8 cellular contexts compared by ENCODE assay signal in the genomic region with DNA sequence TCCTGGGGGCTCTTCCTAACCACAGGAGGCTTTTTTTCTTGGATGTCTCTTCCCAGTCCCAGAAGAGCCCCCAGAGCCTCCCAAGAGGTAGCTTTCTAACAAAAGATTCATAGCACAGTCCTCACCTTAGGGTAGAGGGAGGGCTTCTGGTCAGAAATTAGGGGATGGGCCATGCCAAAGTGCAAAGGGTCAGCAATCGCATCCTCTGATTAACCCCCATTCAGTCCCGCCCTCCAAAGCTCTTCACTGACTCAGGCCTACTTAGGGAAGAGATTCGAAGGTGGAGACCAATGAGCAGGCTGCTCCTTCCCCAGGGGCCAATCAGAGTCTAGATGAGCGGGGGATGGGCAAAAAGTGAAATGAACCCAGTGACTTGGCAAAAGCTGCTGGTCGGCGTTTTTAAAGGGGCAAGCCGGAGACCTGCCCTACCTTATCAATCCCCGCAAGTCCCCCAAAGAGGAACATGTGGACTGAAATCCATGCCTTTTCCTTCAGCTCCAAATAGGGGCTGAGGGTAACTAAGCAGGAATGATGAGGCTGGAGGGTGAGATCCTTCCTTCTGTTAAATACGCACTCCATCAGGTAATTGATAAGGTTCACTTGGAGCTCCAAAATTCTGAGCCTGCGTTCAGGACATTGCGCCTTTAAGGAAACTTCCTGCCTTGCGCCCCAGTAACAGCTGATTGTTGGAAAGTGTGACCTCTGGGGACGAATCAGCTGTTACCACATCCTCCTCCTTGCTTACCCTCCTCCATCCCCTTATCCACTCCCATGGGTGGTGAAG. TPM values are rescaled to one million over a fixed set of nuclear protein-coding genes. Genes with fewer than 3 reads are reported as not detected.
A peak's percentile ranks its signal among the peaks of the same experiment; 100 is the strongest.
DNase-seq lines count a peak whose midpoint lies in the region; ATAC-seq, FAIRE-seq and TF ChIP-seq lines count a peak whose summit lies in the region.

No MANE protein-coding gene starts in this region.

- H3K4me3 ChIP-seq in BLaER1, result peak overlapping the region; percentile 71
- H3K4me3 ChIP-seq in dorsolateral prefrontal cortex, result peak overlapping the region; percentile 60 to 100 (median 92)
- H3K4me3 ChIP-seq in HepG2 (replicated peaks in 1 of 3; ENCODE audit: insufficient read depth in 1 of 3, low read depth in 2 of 3, low read length in 3 of 3), result peak overlapping the region; percentile 72 to 85 (median 78)

- POLR2A ChIA-PET in HepG2 (lab: Yijun Ruan, JAX), result interaction anchor here (0.6 to 17.5 kb wide), 41 partner anchors 9 to 684 kb away, joined by 3 to 480 read pairs (median 5); a partner anchor contains a TSS

- H2AFZ ChIP-seq in HepG2 (ENCODE audit: low read length), result no peak overlapping the region

- H3K36me3 ChIP-seq in BLaER1 (no peaks in the 10 kb centered on the region), HepG2 (replicated peaks in 1 of 2; ENCODE audit: control insufficient read depth in 1 of 2, insufficient read depth in 2 of 2, low read length in 2 of 2) (peaks cover 6 to 16% of the 10 kb centered on the region in 2 experiments)

- H3K27me3 ChIP-seq in BLaER1, result peaks cover 36% of the 10 kb centered on the region
- H3K27me3 ChIP-seq in dorsolateral prefrontal cortex, result no peaks in the 10 kb centered on the region
- H3K27me3 ChIP-seq in HepG2 (ENCODE audit: control insufficient read depth in 1 of 2, insufficient read depth in 2 of 2, low read length in 2 of 2), result no peaks in the 10 kb centered on the region; a peak in 1 of 5 replicates

- intact Hi-C loops in dorsolateral prefrontal cortex (cut with DNase I) (loop anchor here (2.0 to 10.0 kb wide), 6 partner anchors 35 to 315 kb away; a partner anchor contains a TSS), HepG2 (cut with micrococcal nuclease; ENCODE audit: unreplicated experiment) (loop anchor here (2.0 to 10.0 kb wide), 4 partner anchors 26 to 148 kb away; a partner anchor contains a TSS)

- peaks cover 30% of the 10 kb centered on the region for H4K20me1 ChIP-seq in BLaER1
- peaks cover 7% of the 10 kb centered on the region for H4K20me1 ChIP-seq in HepG2 (ENCODE audit: insufficient read depth, low read length)

- TF ChIP-seq POLR2A in HepG2 (IDR thresholded peaks at IDR 0.05; ENCODE audit: insufficient read depth in 1 of 2, low read depth in 2 of 2, low read length in 2 of 2), result peak; percentile 61 to 89

- TF ChIP-seq CTCF in dorsolateral prefrontal cortex (IDR thresholded peaks at IDR 0.05 in 54 of 56, conservative IDR thresholded peaks at IDR 0.05 in 2 of 56; ENCODE audit: low read depth in 1 of 56, partially characterized antibody in 56 of 56), result peak in 5 of 56 donors; percentile 4 to 23 (median 10)
- 0 out of 2 replicates have a peak, but pooled peaks have one; percentile 2 for TF ChIP-seq CTCF in HepG2 (CRISPR knock-in tag; IDR thresholded peaks at IDR 0.05)

- WGBS in HepG2 (ENCODE audit: low lambda C conversion rate), result 1% methylated on average over 13 of the region's 13 CpGs

- TF ChIP-seq RAD21 in HepG2 (CRISPR knock-in tag; IDR thresholded peaks at IDR 0.05), result no peak

- CTCF ChIA-PET in HepG2 (lab: Yijun Ruan, JAX; ENCODE audit: low intra/inter-chr PET ratio, low total read pairs), result no interaction called here

- FAIRE-seq in HepG2 (lab: Jason Lieb, UNC), result peak; percentile 99

- peaks cover 55% of the 10 kb centered on the region for H3K4me1 ChIP-seq in BLaER1
- H3K4me1 ChIP-seq in HepG2 (ENCODE audit: insufficient read depth, low read length), result peaks cover 54% of the 10 kb centered on the region

- BruUV-seq in HepG2 (replicated peaks; lab: Mats Ljungman, UMichigan), result no TSS peak

- DNase-seq in NCI-H748 (lab: John Stamatoyannopoulos, UW; ENCODE audit: unreplicated experiment), result peak; percentile 99
- DNase-seq in activated CD4-positive, alpha-beta T cell treated with anti-CD3 and anti-CD28 coated beads, Interleukin-2, amount 50 U/mL, for 4 hours, result peak; percentile 72 to 77
- peak; percentile 67 to 94 (median 92) for DNase-seq in dorsolateral prefrontal cortex
- DNase-seq in HepG2 (ENCODE audit: low spot score), result peak; percentile 99
- DNase-seq in stimulated activated CD4-positive, alpha-beta T cell treated with anti-CD3 and anti-CD28 coated beads, Interleukin-2, amount 100 ng/mL, for 48 hours, result peak; percentile 75 to 83

- TF ChIP-seq EP300 in HepG2 (IDR thresholded peaks at IDR 0.05; ENCODE audit: low read depth in 2 of 2, low read length in 2 of 2) (no peak; a peak in 1 of 4 replicates), HepG2 (CRISPR knock-in tag; IDR thresholded peaks at IDR 0.05; ENCODE audit: borderline replicate concordance) (no peak; the same call in 1 of the 2 replicates)

- peak overlapping the region; percentile 95 for H3K4me2 ChIP-seq in BLaER1
- H3K4me2 ChIP-seq in HepG2 (ENCODE audit: low read depth, low read length), result peak overlapping the region; percentile 94

- H3K27ac ChIP-seq in BLaER1 (peak overlapping the region; percentile 93), dorsolateral prefrontal cortex (peak overlapping the region; percentile 81 to 100 (median 100)), HepG2 (ENCODE audit: extremely low read length, insufficient read depth, low read length) (peak overlapping the region; percentile 100)

- ATAC-seq in GM19328 (IDR thresholded peaks at IDR 0.05; ENCODE audit: unreplicated experiment) (peak; percentile 28), HG03520 (IDR thresholded peaks at IDR 0.05; ENCODE audit: unreplicated experiment) (peak; percentile 35), HepG2 (peak; percentile 69)

- H3K9ac ChIP-seq in BLaER1, result peak overlapping the region; percentile 87
- H3K9ac ChIP-seq in HepG2 (ENCODE audit: insufficient read depth, low read depth, low read length), result peak overlapping the region; percentile 99

- H3K9me3 ChIP-seq in BLaER1, result no peaks in the 10 kb centered on the region
- no peaks in the 10 kb centered on the region for H3K9me3 ChIP-seq in HepG2 (ENCODE audit: low read length)

- peaks cover 12% of the 10 kb centered on the region for H3K79me2 ChIP-seq in HepG2 (ENCODE audit: insufficient read depth, low read length)

- in situ Hi-C loops in HepG2 (cut with HindIII; ENCODE audit: extremely low pct_ligation_motif_present, low pct_unique_long_range_greater_than_20kb), result loop anchor here (5.0 to 25.0 kb wide), 2 partner anchors 50 to 320 kb away; a partner anchor contains a TSS

RNA-seq across cellular contexts. Expression of a gene that starts 6.9 kb away (rescaled TPM):
- total RNA-seq in dorsolateral prefrontal cortex (1 to 10 TPM in 88 of 120 experiments, under 1 TPM in 32; 0.41 to 3.5 (median 1.3) TPM), HepG2 (2016; rRNA removed; fragmentation: Illumina TruSeq; extraction: Trizol) (0.84 and 1.1 TPM in 2 replicates)
- 0.26 and 0.40 TPM in 2 replicates for total RNA-seq in HepG2 (2016; cell fraction: cytosol; rRNA removed; fragmentation: Illumina TruSeq; extraction: Trizol; ENCODE audit: low read depth)
- 0.92 and 1.3 TPM in 2 replicates for total RNA-seq in HepG2 (2016; cell fraction: insoluble cytoplasmic fraction; rRNA removed; fragmentation: Illumina TruSeq; extraction: Trizol)
- total RNA-seq in HepG2 (2016; cell fraction: membrane; rRNA removed; fragmentation: Illumina TruSeq; extraction: Trizol), result 0.86 and 1.1 TPM in 2 replicates
- 0.84 and 0.94 TPM in 2 replicates for total RNA-seq in HepG2 (2016; cell fraction: nucleus; rRNA removed; fragmentation: Illumina TruSeq; extraction: Trizol)
- polyA plus RNA-seq in HepG2 (2011; rRNA removed), result 0.90 and 1.2 TPM in 2 replicates
- polyA plus RNA-seq in HepG2 (2011; cell fraction: cytosol; rRNA removed), result 0.56 and 0.73 TPM in 2 replicates
- 0.92 and 1.4 TPM in 2 replicates for polyA plus RNA-seq in HepG2 (2011; cell fraction: nucleus; rRNA removed)
- polyA plus RNA-seq in HepG2 (2012), result 0.78 and 1.3 TPM in 2 replicates
- polyA plus RNA-seq in HepG2 (2016; cell fraction: cytosol; fragmentation: Illumina TruSeq; extraction: Trizol; ENCODE audit: low read depth), result 0.23 and 0.25 TPM in 2 replicates
- 0.71 and 0.74 TPM in 2 replicates for polyA plus RNA-seq in HepG2 (2016; cell fraction: insoluble cytoplasmic fraction; fragmentation: Illumina TruSeq; extraction: Trizol; ENCODE audit: low read depth)
- polyA plus RNA-seq in HepG2 (2016; cell fraction: membrane; fragmentation: Illumina TruSeq; extraction: Trizol; ENCODE audit: low read depth), result 0.47 and 0.49 TPM in 2 replicates
- polyA plus RNA-seq in HepG2 (2016; cell fraction: nucleus; fragmentation: Illumina TruSeq; extraction: Trizol; ENCODE audit: insufficient read depth, low read depth), result 1.4 and 1.5 TPM in 2 replicates
- polyA minus RNA-seq in HepG2 (2011; rRNA and poly(A)+ RNA removed; ENCODE audit: low replicate concordance), result 1.6 and 2.6 TPM in 2 replicates
- polyA minus RNA-seq in HepG2 (2011; cell fraction: cytosol; rRNA and poly(A)+ RNA removed), result 0.53 and 1.3 TPM in 2 replicates
- 1.3 and 1.6 TPM in 2 replicates for polyA minus RNA-seq in HepG2 (2011; cell fraction: nucleus; rRNA and poly(A)+ RNA removed)

RNA-seq across cellular contexts. Expression of a gene that starts 7.4 kb away (rescaled TPM):
- total RNA-seq in dorsolateral prefrontal cortex (10 to 100 TPM; 12.9 to 29.4 (median 19.8) TPM), HepG2 (2016; rRNA removed; fragmentation: Illumina TruSeq; extraction: Trizol) (12.5 and 16.7 TPM in 2 replicates)
- total RNA-seq in HepG2 (2016; cell fraction: cytosol; rRNA removed; fragmentation: Illumina TruSeq; extraction: Trizol; ENCODE audit: low read depth), result 3.6 and 3.9 TPM in 2 replicates
- 9.9 and 18.3 TPM in 2 replicates for total RNA-seq in HepG2 (2016; cell fraction: insoluble cytoplasmic fraction; rRNA removed; fragmentation: Illumina TruSeq; extraction: Trizol)
- 5.3 and 6.1 TPM in 2 replicates for total RNA-seq in HepG2 (2016; cell fraction: membrane; rRNA removed; fragmentation: Illumina TruSeq; extraction: Trizol)
- 16.0 and 19.6 TPM in 2 replicates for total RNA-seq in HepG2 (2016; cell fraction: nucleus; rRNA removed; fragmentation: Illumina TruSeq; extraction: Trizol)
- polyA plus RNA-seq in HepG2 (2011; rRNA removed), result 9.1 and 15.1 TPM in 2 replicates
- polyA plus RNA-seq in HepG2 (2011; cell fraction: cytosol; rRNA removed), result 6.4 and 10.5 TPM in 2 replicates
- polyA plus RNA-seq in HepG2 (2011; cell fraction: nucleus; rRNA removed), result 60.8 and 75.3 TPM in 2 replicates
- polyA plus RNA-seq in HepG2 (2012), result 8.5 and 12.5 TPM in 2 replicates
- 1.8 and 2.2 TPM in 2 replicates for polyA plus RNA-seq in HepG2 (2016; cell fraction: cytosol; fragmentation: Illumina TruSeq; extraction: Trizol; ENCODE audit: low read depth)
- polyA plus RNA-seq in HepG2 (2016; cell fraction: insoluble cytoplasmic fraction; fragmentation: Illumina TruSeq; extraction: Trizol; ENCODE audit: low read depth), result 10.4 and 13.7 TPM in 2 replicates
- polyA plus RNA-seq in HepG2 (2016; cell fraction: membrane; fragmentation: Illumina TruSeq; extraction: Trizol; ENCODE audit: low read depth), result 3.1 and 3.3 TPM in 2 replicates
- 42.6 and 43.3 TPM in 2 replicates for polyA plus RNA-seq in HepG2 (2016; cell fraction: nucleus; fragmentation: Illumina TruSeq; extraction: Trizol; ENCODE audit: insufficient read depth, low read depth)
- polyA minus RNA-seq in HepG2 (2011; rRNA and poly(A)+ RNA removed; ENCODE audit: low replicate concordance), result 15.7 and 46.8 TPM in 2 replicates
- polyA minus RNA-seq in HepG2 (2011; cell fraction: cytosol; rRNA and poly(A)+ RNA removed), result 13.4 and 15.0 TPM in 2 replicates
- polyA minus RNA-seq in HepG2 (2011; cell fraction: nucleus; rRNA and poly(A)+ RNA removed), result 18.0 and 22.3 TPM in 2 replicates

RNA-seq across cellular contexts. Expression of a gene that starts 25.6 kb away (rescaled TPM):
- total RNA-seq in dorsolateral prefrontal cortex (1 to 10 TPM in 115 of 120 experiments, under 1 TPM in 5; 0.48 to 7.8 (median 2.1) TPM), HepG2 (2016; rRNA removed; fragmentation: Illumina TruSeq; extraction: Trizol) (123 and 309 TPM in 2 replicates)
- 43.1 and 45.3 TPM in 2 replicates for total RNA-seq in HepG2 (2016; cell fraction: cytosol; rRNA removed; fragmentation: Illumina TruSeq; extraction: Trizol; ENCODE audit: low read depth)
- total RNA-seq in HepG2 (2016; cell fraction: insoluble cytoplasmic fraction; rRNA removed; fragmentation: Illumina TruSeq; extraction: Trizol), result 113 and 316 TPM in 2 replicates
- total RNA-seq in HepG2 (2016; cell fraction: membrane; rRNA removed; fragmentation: Illumina TruSeq; extraction: Trizol), result 90.4 and 105 TPM in 2 replicates
- 243 and 286 TPM in 2 replicates for total RNA-seq in HepG2 (2016; cell fraction: nucleus; rRNA removed; fragmentation: Illumina TruSeq; extraction: Trizol)
- 548 and 871 TPM in 2 replicates for polyA plus RNA-seq in HepG2 (2011; rRNA removed)
- polyA plus RNA-seq in HepG2 (2011; cell fraction: cytosol; rRNA removed), result 573 and 676 TPM in 2 replicates
- polyA plus RNA-seq in HepG2 (2011; cell fraction: nucleus; rRNA removed), result 1,260 and 1,369 TPM in 2 replicates
- 401 and 511 TPM in 2 replicates for polyA plus RNA-seq in HepG2 (2012)
- polyA plus RNA-seq in HepG2 (2016; cell fraction: cytosol; fragmentation: Illumina TruSeq; extraction: Trizol; ENCODE audit: low read depth), result 58.6 and 61.9 TPM in 2 replicates
- 142 and 163 TPM in 2 replicates for polyA plus RNA-seq in HepG2 (2016; cell fraction: insoluble cytoplasmic fraction; fragmentation: Illumina TruSeq; extraction: Trizol; ENCODE audit: low read depth)
- polyA plus RNA-seq in HepG2 (2016; cell fraction: membrane; fragmentation: Illumina TruSeq; extraction: Trizol; ENCODE audit: low read depth), result 96.0 and 97.4 TPM in 2 replicates
- 572 and 581 TPM in 2 replicates for polyA plus RNA-seq in HepG2 (2016; cell fraction: nucleus; fragmentation: Illumina TruSeq; extraction: Trizol; ENCODE audit: insufficient read depth, low read depth)
- 1.3 and 600 TPM in 2 replicates for polyA minus RNA-seq in HepG2 (2011; rRNA and poly(A)+ RNA removed; ENCODE audit: low replicate concordance)
- 283 and 408 TPM in 2 replicates for polyA minus RNA-seq in HepG2 (2011; cell fraction: cytosol; rRNA and poly(A)+ RNA removed)
- polyA minus RNA-seq in HepG2 (2011; cell fraction: nucleus; rRNA and poly(A)+ RNA removed), result 211 and 291 TPM in 2 replicates

RNA-seq across cellular contexts. Expression of a gene that starts 32.4 kb away (rescaled TPM):
- total RNA-seq in dorsolateral prefrontal cortex (100 to 1,000 TPM; 220 to 305 (median 265) TPM), HepG2 (2016; rRNA removed; fragmentation: Illumina TruSeq; extraction: Trizol) (112 and 318 TPM in 2 replicates)
- 27.9 and 29.6 TPM in 2 replicates for total RNA-seq in HepG2 (2016; cell fraction: cytosol; rRNA removed; fragmentation: Illumina TruSeq; extraction: Trizol; ENCODE audit: low read depth)
- total RNA-seq in HepG2 (2016; cell fraction: insoluble cytoplasmic fraction; rRNA removed; fragmentation: Illumina TruSeq; extraction: Trizol), result 104 and 284 TPM in 2 replicates
- 59.5 and 61.6 TPM in 2 replicates for total RNA-seq in HepG2 (2016; cell fraction: membrane; rRNA removed; fragmentation: Illumina TruSeq; extraction: Trizol)
- total RNA-seq in HepG2 (2016; cell fraction: nucleus; rRNA removed; fragmentation: Illumina TruSeq; extraction: Trizol), result 124 and 135 TPM in 2 replicates
- 179 and 195 TPM in 2 replicates for polyA plus RNA-seq in HepG2 (2011; rRNA removed)
- polyA plus RNA-seq in HepG2 (2011; cell fraction: cytosol; rRNA removed), result 79.1 and 90.7 TPM in 2 replicates
- 265 and 296 TPM in 2 replicates for polyA plus RNA-seq in HepG2 (2011; cell fraction: nucleus; rRNA removed)
- polyA plus RNA-seq in HepG2 (2012), result 129 and 145 TPM in 2 replicates
- 15.0 and 17.7 TPM in 2 replicates for polyA plus RNA-seq in HepG2 (2016; cell fraction: cytosol; fragmentation: Illumina TruSeq; extraction: Trizol; ENCODE audit: low read depth)
- 300 and 377 TPM in 2 replicates for polyA plus RNA-seq in HepG2 (2016; cell fraction: insoluble cytoplasmic fraction; fragmentation: Illumina TruSeq; extraction: Trizol; ENCODE audit: low read depth)
- polyA plus RNA-seq in HepG2 (2016; cell fraction: membrane; fragmentation: Illumina TruSeq; extraction: Trizol; ENCODE audit: low read depth), result 37.4 and 39.7 TPM in 2 replicates
- polyA plus RNA-seq in HepG2 (2016; cell fraction: nucleus; fragmentation: Illumina TruSeq; extraction: Trizol; ENCODE audit: insufficient read depth, low read depth), result 245 and 257 TPM in 2 replicates
- polyA minus RNA-seq in HepG2 (2011; rRNA and poly(A)+ RNA removed; ENCODE audit: low replicate concordance), result 401 and 410 TPM in 2 replicates
- 275 and 377 TPM in 2 replicates for polyA minus RNA-seq in HepG2 (2011; cell fraction: cytosol; rRNA and poly(A)+ RNA removed)
- polyA minus RNA-seq in HepG2 (2011; cell fraction: nucleus; rRNA and poly(A)+ RNA removed), result 189 and 229 TPM in 2 replicates

RNA-seq across cellular contexts. Expression of a gene that starts 44.8 kb away (rescaled TPM):
- 100 to 1,000 TPM in 32 of 120 experiments, 10 to 100 TPM in 88; 32.7 to 130 (median 83.9) TPM for total RNA-seq in dorsolateral prefrontal cortex
- total RNA-seq in HepG2 (2016; rRNA removed; fragmentation: Illumina TruSeq; extraction: Trizol), result 418 and 853 TPM in 2 replicates
- 177 and 189 TPM in 2 replicates for total RNA-seq in HepG2 (2016; cell fraction: cytosol; rRNA removed; fragmentation: Illumina TruSeq; extraction: Trizol; ENCODE audit: low read depth)
- total RNA-seq in HepG2 (2016; cell fraction: insoluble cytoplasmic fraction; rRNA removed; fragmentation: Illumina TruSeq; extraction: Trizol), result 427 and 844 TPM in 2 replicates
- 209 and 251 TPM in 2 replicates for total RNA-seq in HepG2 (2016; cell fraction: membrane; rRNA removed; fragmentation: Illumina TruSeq; extraction: Trizol)
- total RNA-seq in HepG2 (2016; cell fraction: nucleus; rRNA removed; fragmentation: Illumina TruSeq; extraction: Trizol), result 690 and 808 TPM in 2 replicates
- polyA plus RNA-seq in HepG2 (2011; rRNA removed), result 2,101 and 2,733 TPM in 2 replicates
- polyA plus RNA-seq in HepG2 (2011; cell fraction: cytosol; rRNA removed), result 2,219 and 2,408 TPM in 2 replicates
- 1,095 and 1,323 TPM in 2 replicates for polyA plus RNA-seq in HepG2 (2011; cell fraction: nucleus; rRNA removed)
- 624 and 785 TPM in 2 replicates for polyA plus RNA-seq in HepG2 (2012)
- polyA plus RNA-seq in HepG2 (2016; cell fraction: cytosol; fragmentation: Illumina TruSeq; extraction: Trizol; ENCODE audit: low read depth), result 255 and 290 TPM in 2 replicates
- 625 and 642 TPM in 2 replicates for polyA plus RNA-seq in HepG2 (2016; cell fraction: insoluble cytoplasmic fraction; fragmentation: Illumina TruSeq; extraction: Trizol; ENCODE audit: low read depth)
- 280 and 299 TPM in 2 replicates for polyA plus RNA-seq in HepG2 (2016; cell fraction: membrane; fragmentation: Illumina TruSeq; extraction: Trizol; ENCODE audit: low read depth)
- 1,428 and 1,667 TPM in 2 replicates for polyA plus RNA-seq in HepG2 (2016; cell fraction: nucleus; fragmentation: Illumina TruSeq; extraction: Trizol; ENCODE audit: insufficient read depth, low read depth)
- polyA minus RNA-seq in HepG2 (2011; rRNA and poly(A)+ RNA removed; ENCODE audit: low replicate concordance), result 1.4 and 887 TPM in 2 replicates
- 345 and 528 TPM in 2 replicates for polyA minus RNA-seq in HepG2 (2011; cell fraction: cytosol; rRNA and poly(A)+ RNA removed)
- 167 and 268 TPM in 2 replicates for polyA minus RNA-seq in HepG2 (2011; cell fraction: nucleus; rRNA and poly(A)+ RNA removed)

Comparison
In these comparisons a context has a peak if more than half of its experiments do, and no peak if none do; other contexts are left out.
1. Peak in every context shown above with its lines: DNase-seq, ATAC-seq, H3K4me3 ChIP-seq and H3K27ac ChIP-seq.
2. RNA of a gene that starts 25.6 kb away (total RNA-seq): 43.1 to 316 TPM in HepG2; 0.48 to 7.8 TPM in dorsolateral prefrontal cortex; every median in the first group is over 4 times any median in the second.